Comparison of ENCODE assay signal across 23 cellular contexts in genomic region chr12:112950701-112951100, GRCh38.
"Had no signal": no experiment of that assay in that cellular context is flagged by ENCODE, and none has a peak within 500 bp of the region (broad histone marks: within the 10 kb centered on the region; RNA-seq: fewer than 3 reads in every experiment).

No MANE protein-coding gene starts in this region.

- H3K4me1 ChIP-seq: gastrocnemius medialis, prostate gland, right atrium auricular region, sigmoid colon, stomach, thyroid gland had no signal

- H3K27me3 Mint-ChIP-seq: memory B cell had no signal

- ATAC-seq: esophagus mucosa; gastrocnemius medialis; left lobe of liver; natural killer cell; stimulated activated effector memory CD8-positive, alpha-beta T cell treated with anti-CD3 and anti-CD28 coated beads, Interleukin-12 subunit alpha, Interleukin-12 subunit beta, amount 100 ng/mL, for 72 hours had no signal

- H3K27me3 ChIP-seq: dorsolateral prefrontal cortex, gastrocnemius medialis, neutrophil, right atrium auricular region, sigmoid colon, stomach, thyroid gland had no signal

- H3K27ac ChIP-seq: dorsolateral prefrontal cortex, epithelial cell of prostate, gastrocnemius medialis, neutrophil, prostate gland, right atrium auricular region, sigmoid colon, stomach, thyroid gland had no signal

- H3K9me3 ChIP-seq: neutrophil, prostate gland, sigmoid colon, stomach, thyroid gland had no signal

- H3K36me3 Mint-ChIP-seq: natural killer cell, type B pancreatic cell had no signal

- H3K36me3 ChIP-seq: gastrocnemius medialis, prostate gland had no signal

- H3K4me1 Mint-ChIP-seq: memory B cell; natural killer cell; stimulated activated effector memory CD8-positive, alpha-beta T cell treated with anti-CD3 and anti-CD28 coated beads, Interleukin-12 subunit alpha, Interleukin-12 subunit beta, amount 100 ng/mL, for 72 hours had no signal

- H3K27ac Mint-ChIP-seq: memory B cell; natural killer cell; stimulated activated effector memory CD8-positive, alpha-beta T cell treated with anti-CD3 and anti-CD28 coated beads, Interleukin-12 subunit alpha, Interleukin-12 subunit beta, amount 100 ng/mL, for 72 hours; type B pancreatic cell had no signal

- H3K4me3 Mint-ChIP-seq: memory B cell; natural killer cell; stimulated activated effector memory CD8-positive, alpha-beta T cell treated with anti-CD3 and anti-CD28 coated beads, Interleukin-12 subunit alpha, Interleukin-12 subunit beta, amount 100 ng/mL, for 72 hours; type B pancreatic cell had no signal

- H3K4me3 ChIP-seq: dorsolateral prefrontal cortex, gastrocnemius medialis, lung, prostate gland, right atrium auricular region, sigmoid colon, stomach, thyroid gland had no signal

- DNase-seq: dorsolateral prefrontal cortex; effector CD4-positive, alpha-beta T cell; foreskin fibroblast; gastrocnemius medialis; head of caudate nucleus; kidney; natural killer cell; sigmoid colon; stimulated activated CD4-positive, alpha-beta T cell treated with anti-CD3 and anti-CD28 coated beads, Interleukin-2, amount 100 ng/mL, for 24 hours; stimulated activated CD4-positive, alpha-beta T cell treated with anti-CD3 and anti-CD28 coated beads, Interleukin-4, amount 100 ng/mL, for 24 hours; stimulated activated naive CD4-positive, alpha-beta T cell treated with Interleukin-2 at 50 U/mL for 16 hours; stomach; thyroid gland had no signal

- H3K9me3 Mint-ChIP-seq: type B pancreatic cell had no signal
